ENCODE assay signal across 18 cellular contexts in the genomic region with DNA sequence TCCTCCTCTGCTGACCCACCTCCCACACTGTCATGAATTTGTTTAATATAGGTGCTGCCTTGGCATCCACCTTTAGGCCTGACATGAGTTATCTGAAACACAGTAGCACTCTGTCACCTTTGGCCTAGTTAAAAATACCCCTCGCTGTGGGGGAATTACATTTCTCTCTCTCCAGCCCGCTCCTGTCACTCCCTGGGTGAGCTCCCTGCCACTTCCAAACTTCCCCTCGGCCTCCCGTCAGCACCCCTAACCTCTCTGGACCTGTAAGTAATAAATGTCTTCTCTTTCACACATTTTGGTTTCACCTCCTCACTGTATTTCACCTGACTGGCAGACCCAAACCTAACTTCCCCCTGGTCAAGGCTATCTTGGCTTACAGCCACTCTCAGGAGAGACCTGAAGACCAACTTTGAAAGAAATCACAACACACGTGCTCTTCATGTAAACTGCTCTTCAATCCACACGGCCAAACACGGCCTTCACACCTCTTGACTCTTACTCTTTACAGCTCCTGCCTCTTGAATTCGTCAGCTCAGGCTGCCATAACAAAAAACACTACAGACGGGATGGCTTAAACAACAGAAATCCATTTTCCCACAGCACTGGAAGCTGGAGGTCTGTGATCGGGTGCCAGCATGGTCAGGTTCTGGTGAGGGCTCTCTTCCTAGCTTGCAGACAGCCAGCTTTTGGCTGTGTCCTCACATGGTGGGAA. TPM values are rescaled to one million over a fixed set of nuclear protein-coding genes. Genes with fewer than 3 reads are reported as not detected.
DNase-seq lines count a peak whose midpoint lies in the region; ATAC-seq and TF ChIP-seq lines count a peak whose summit lies in the region.
"Had no signal": no experiment of that assay in that cellular context is flagged by ENCODE, and none has a peak within 500 bp of the region (broad histone marks: within the 10 kb centered on the region; RNA-seq: fewer than 3 reads in every experiment).

No MANE protein-coding gene starts in this region.

- POLR2A ChIA-PET in CD8-positive, alpha-beta memory T cell (lab: Charles Lee): no interaction called here

- H3K9me3 ChIP-seq in esophagus muscularis mucosa (no peaks in the 10 kb centered on the region), heart right ventricle (no peaks in the 10 kb centered on the region), muscle layer of colon (ENCODE audit: low read length) (no peaks in the 10 kb centered on the region), testis (no peaks in the 10 kb centered on the region)
- no peaks in the 10 kb centered on the region for H3K9me3 ChIP-seq in CD8-positive, alpha-beta memory T cell (ENCODE audit: low read length)

- no peak overlapping the region for H3K9ac ChIP-seq in muscle layer of colon (ENCODE audit: low read length)

- no peak for TF ChIP-seq EP300 in esophagus muscularis mucosa (IDR thresholded peaks at IDR 0.05)

- CTCF ChIA-PET in CD8-positive, alpha-beta memory T cell (lab: Charles Lee): no interaction called here

- H3K4me3 ChIP-seq in esophagus muscularis mucosa (no peak overlapping the region), heart right ventricle (no peak overlapping the region), muscle layer of colon (ENCODE audit: low read depth in 1 of 2, low read length in 2 of 2) (no peak overlapping the region), testis (no peak overlapping the region)
- H3K4me3 ChIP-seq in CD8-positive, alpha-beta memory T cell (ENCODE audit: low read length): no peak overlapping the region

- H3K4me3 Mint-ChIP-seq in CD8-positive, alpha-beta memory T cell: no peak overlapping the region

- no peaks in the 10 kb centered on the region for H3K36me3 Mint-ChIP-seq in CD8-positive, alpha-beta memory T cell

- peaks cover 17 to 85% (median 75%) of the 10 kb centered on the region in 4 donors for H3K4me1 ChIP-seq in esophagus muscularis mucosa
- peaks cover 0 to 29% (median 11%) of the 10 kb centered on the region in 9 donors for H3K4me1 ChIP-seq in heart right ventricle
- peaks cover 61% of the 10 kb centered on the region for H3K4me1 ChIP-seq in muscle layer of colon (ENCODE audit: insufficient read depth, low read length)
- H3K4me1 ChIP-seq in testis: peaks cover 40% of the 10 kb centered on the region
- no peaks in the 10 kb centered on the region for H3K4me1 ChIP-seq in CD8-positive, alpha-beta memory T cell (ENCODE audit: insufficient read depth, low read length)

- H3K27me3 ChIP-seq in esophagus muscularis mucosa (no peaks in the 10 kb centered on the region), heart right ventricle (no peaks in the 10 kb centered on the region), muscle layer of colon (ENCODE audit: control insufficient read depth in 1 of 2, insufficient read depth in 2 of 2, low read length in 2 of 2) (no peaks in the 10 kb centered on the region), testis (no peaks in the 10 kb centered on the region)
- H3K27me3 ChIP-seq in CD8-positive, alpha-beta memory T cell (ENCODE audit: insufficient read depth, low read length, poor library complexity, severe bottlenecking): no peaks in the 10 kb centered on the region

- H3K27ac ChIP-seq in esophagus muscularis mucosa (replicated peaks in 1 of 4) (peak overlapping the region; percentile 43 to 76 (median 62)), heart right ventricle (peak overlapping the region in 4 of 10 donors; percentile 20 to 57 (median 30)), muscle layer of colon (ENCODE audit: low read depth, low read length) (peak overlapping the region; percentile 82), testis (peak overlapping the region; percentile 6 to 41)
- no peak overlapping the region for H3K27ac ChIP-seq in CD8-positive, alpha-beta memory T cell (ENCODE audit: low read depth, low read length)
- H3K27ac ChIP-seq: C4-2B had no signal

- no peaks in the 10 kb centered on the region for H3K36me3 ChIP-seq in esophagus muscularis mucosa
- H3K36me3 ChIP-seq in heart right ventricle: no peaks in the 10 kb centered on the region
- no peaks in the 10 kb centered on the region for H3K36me3 ChIP-seq in muscle layer of colon (ENCODE audit: insufficient read depth, low read length)
- H3K36me3 ChIP-seq in testis (ENCODE audit: low read depth, missing control alignments): no peaks in the 10 kb centered on the region
- H3K36me3 ChIP-seq in CD8-positive, alpha-beta memory T cell (ENCODE audit: insufficient read depth, low read length): no peaks in the 10 kb centered on the region

- H3K4me1 Mint-ChIP-seq in CD8-positive, alpha-beta memory T cell: no peaks in the 10 kb centered on the region

- no peak overlapping the region for H3K27ac Mint-ChIP-seq in CD8-positive, alpha-beta memory T cell

- TF ChIP-seq POLR2A in esophagus muscularis mucosa (IDR thresholded peaks at IDR 0.05; ENCODE audit: low read depth): no peak
- TF ChIP-seq POLR2A in testis (IDR thresholded peaks at IDR 0.05): no peak

- intact Hi-C loops in esophagus muscularis mucosa (cut with DNase I): no loop called here
- intact Hi-C loops in heart right ventricle (cut with DNase I): loop anchor here in 1 of 10 donors (5.0 kb wide), 1 partner anchor 58 kb away; no protein-coding TSS in a partner anchor
- intact Hi-C loops in testis (cut with DNase I; ENCODE audit: low total_unique reads): no loop called here

- WGBS in esophagus muscularis mucosa: 53% methylated on average over 10 of the region's 10 CpGs
- 56 to 77% methylated on average over 10 of the region's 10 CpGs for WGBS in heart right ventricle, 2 donors
- WGBS in testis, 2 donors: 76 to 87% methylated on average over 10 of the region's 10 CpGs

- DNase-seq in esophagus muscularis mucosa (ENCODE audit: extremely low spot score) (no peak), heart right ventricle (no peak), testis (no peak)
- no peak for DNase-seq in CD8-positive, alpha-beta memory T cell
- DNase-seq: EL; HCEC 1CT; NCI-H1436; NCI-H2029; NCI-H2171; NCI-H446; NCI-H69; NK-92 treated with Interleukin-12 subunit alpha and Interleukin-12 subunit beta, amount 100 ng/mL, for 24 hours had no signal

- H3K27me3 Mint-ChIP-seq in CD8-positive, alpha-beta memory T cell: peaks cover 10 to 23% of the 10 kb centered on the region in 2 donors

- H3K9me3 Mint-ChIP-seq in CD8-positive, alpha-beta memory T cell: no peaks in the 10 kb centered on the region

- TF ChIP-seq CTCF in esophagus muscularis mucosa (IDR thresholded peaks at IDR 0.05): no peak
- TF ChIP-seq CTCF in heart right ventricle (IDR thresholded peaks at IDR 0.05): no peak
- no peak for TF ChIP-seq CTCF in testis (IDR thresholded peaks at IDR 0.05)

- ATAC-seq in heart right ventricle (peak; percentile 8 to 63 (median 34)), HG03135 (IDR thresholded peaks at IDR 0.05; ENCODE audit: unreplicated experiment) (no peak), GM19397 (IDR thresholded peaks at IDR 0.05; ENCODE audit: unreplicated experiment) (no peak)

RNA-seq across cellular contexts. Expression of a gene that starts 28.3 kb away (rescaled TPM):
- 10 to 100 TPM; 46.1 to 95.1 (median 74.9) TPM for total RNA-seq in esophagus muscularis mucosa
- 10 to 100 TPM; 15.2 to 30.5 (median 26.2) TPM for total RNA-seq in heart right ventricle
- polyA plus RNA-seq in heart right ventricle: 10 to 100 TPM; 15.4 to 20.9 TPM
- 100 to 1,000 TPM; 241 to 342 TPM for total RNA-seq in testis
- 112 TPM for polyA plus RNA-seq in testis (ENCODE audit: insufficient read depth, low read depth, low replicate concordance)
- total RNA-seq in CD8-positive, alpha-beta memory T cell: under 1 TPM; 0.20 to 0.28 TPM
- not detected for polyA plus RNA-seq in CD8-positive, alpha-beta memory T cell
- total RNA-seq: OCI-LY7, RPMI7951 had no signal

Comparison
In these comparisons a context has a peak if more than half of its experiments do, and no peak if none do; other contexts are left out.
1. ATAC-seq: peak in heart right ventricle (8 of 8); none in HG03135 (single experiment) and GM19397 (single experiment).
2. RNA of a gene that starts 28.3 kb away (total RNA-seq): 241 to 342 TPM in testis, 46.1 to 95.1 TPM in esophagus muscularis mucosa and 15.2 to 30.5 TPM in heart right ventricle; 0.20 to 0.28 TPM in CD8-positive, alpha-beta memory T cell; every median in the first group is over 10 times any median in the second.